In genomic region chr4:48798117-48798516, GRCh38 we compare ENCODE assay signal across 1 cellular context.
TF ChIP-seq lines count a peak whose summit lies in the region.

No MANE protein-coding gene starts in this region.

TF ChIP-seq in HepG2, 621 proteins besides CTCF, POLR2A, EP300 and RAD21 (continued from another document):
- TF ChIP-seq, protein P1, sequence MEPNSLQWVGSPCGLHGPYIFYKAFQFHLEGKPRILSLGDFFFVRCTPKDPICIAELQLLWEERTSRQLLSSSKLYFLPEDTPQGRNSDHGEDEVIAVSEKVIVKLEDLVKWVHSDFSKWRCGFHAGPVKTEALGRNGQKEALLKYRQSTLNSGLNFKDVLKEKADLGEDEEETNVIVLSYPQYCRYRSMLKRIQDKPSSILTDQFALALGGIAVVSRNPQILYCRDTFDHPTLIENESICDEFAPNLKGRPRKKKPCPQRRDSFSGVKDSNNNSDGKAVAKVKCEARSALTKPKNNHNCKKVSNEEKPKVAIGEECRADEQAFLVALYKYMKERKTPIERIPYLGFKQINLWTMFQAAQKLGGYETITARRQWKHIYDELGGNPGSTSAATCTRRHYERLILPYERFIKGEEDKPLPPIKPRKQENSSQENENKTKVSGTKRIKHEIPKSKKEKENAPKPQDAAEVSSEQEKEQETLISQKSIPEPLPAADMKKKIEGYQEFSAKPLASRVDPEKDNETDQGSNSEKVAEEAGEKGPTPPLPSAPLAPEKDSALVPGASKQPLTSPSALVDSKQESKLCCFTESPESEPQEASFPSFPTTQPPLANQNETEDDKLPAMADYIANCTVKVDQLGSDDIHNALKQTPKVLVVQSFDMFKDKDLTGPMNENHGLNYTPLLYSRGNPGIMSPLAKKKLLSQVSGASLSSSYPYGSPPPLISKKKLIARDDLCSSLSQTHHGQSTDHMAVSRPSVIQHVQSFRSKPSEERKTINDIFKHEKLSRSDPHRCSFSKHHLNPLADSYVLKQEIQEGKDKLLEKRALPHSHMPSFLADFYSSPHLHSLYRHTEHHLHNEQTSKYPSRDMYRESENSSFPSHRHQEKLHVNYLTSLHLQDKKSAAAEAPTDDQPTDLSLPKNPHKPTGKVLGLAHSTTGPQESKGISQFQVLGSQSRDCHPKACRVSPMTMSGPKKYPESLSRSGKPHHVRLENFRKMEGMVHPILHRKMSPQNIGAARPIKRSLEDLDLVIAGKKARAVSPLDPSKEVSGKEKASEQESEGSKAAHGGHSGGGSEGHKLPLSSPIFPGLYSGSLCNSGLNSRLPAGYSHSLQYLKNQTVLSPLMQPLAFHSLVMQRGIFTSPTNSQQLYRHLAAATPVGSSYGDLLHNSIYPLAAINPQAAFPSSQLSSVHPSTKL (CRISPR knock-in tag; IDR thresholded peaks at IDR 0.05): 0 out of 2 replicates have a peak, but pooled peaks have one; percentile 42
- no peak for TF ChIP-seq GTF2F1 (IDR thresholded peaks at IDR 0.05; ENCODE audit: low read length)
- no peak for TF ChIP-seq ZNF101 (CRISPR knock-in tag; IDR thresholded peaks at IDR 0.05; ENCODE audit: borderline replicate concordance, low read depth)
- no peak for TF ChIP-seq KMT2B (CRISPR knock-in tag; IDR thresholded peaks at IDR 0.05)
- TF ChIP-seq, protein P2, sequence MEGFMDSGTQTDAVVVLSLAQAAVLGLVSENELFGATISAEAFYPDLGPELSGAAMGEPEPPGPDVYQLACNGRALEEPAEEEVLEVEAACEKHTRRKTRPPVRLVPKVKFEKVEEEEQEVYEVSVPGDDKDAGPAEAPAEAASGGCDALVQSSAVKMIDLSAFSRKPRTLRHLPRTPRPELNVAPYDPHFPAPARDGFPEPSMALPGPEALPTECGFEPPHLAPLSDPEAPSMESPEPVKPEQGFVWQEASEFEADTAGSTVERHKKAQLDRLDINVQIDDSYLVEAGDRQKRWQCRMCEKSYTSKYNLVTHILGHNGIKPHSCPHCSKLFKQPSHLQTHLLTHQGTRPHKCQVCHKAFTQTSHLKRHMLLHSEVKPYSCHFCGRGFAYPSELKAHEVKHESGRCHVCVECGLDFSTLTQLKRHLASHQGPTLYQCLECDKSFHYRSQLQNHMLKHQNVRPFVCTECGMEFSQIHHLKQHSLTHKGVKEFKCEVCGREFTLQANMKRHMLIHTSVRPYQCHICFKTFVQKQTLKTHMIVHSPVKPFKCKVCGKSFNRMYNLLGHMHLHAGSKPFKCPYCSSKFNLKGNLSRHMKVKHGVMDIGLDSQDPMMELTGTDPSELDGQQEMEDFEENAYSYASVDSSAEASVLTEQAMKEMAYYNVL (CRISPR knock-in tag; IDR thresholded peaks at IDR 0.05; ENCODE audit: borderline replicate concordance): no peak
- TF ChIP-seq ZNF850 (CRISPR knock-in tag; conservative IDR thresholded peaks at IDR 0.05): no peak
- TF ChIP-seq MXD3 (CRISPR knock-in tag; IDR thresholded peaks at IDR 0.05): no peak
- no peak for TF ChIP-seq SOX13 (IDR thresholded peaks at IDR 0.05)
- TF ChIP-seq SOX13 (CRISPR knock-in tag; conservative IDR thresholded peaks at IDR 0.05 in 1 of 2, IDR thresholded peaks at IDR 0.05 in 1 of 2): peak in 1 of 2 experiments; percentile 89; a peak in 2 of 4 replicates
- TF ChIP-seq TCF7L2 (IDR thresholded peaks at IDR 0.05; ENCODE audit: low read depth, low read length): no peak
- no peak for TF ChIP-seq TIGD3 (CRISPR knock-in tag; IDR thresholded peaks at IDR 0.05; ENCODE audit: borderline replicate concordance)
- no peak for TF ChIP-seq ZNF326 (CRISPR knock-in tag; IDR thresholded peaks at IDR 0.05; ENCODE audit: borderline replicate concordance)
- no peak for TF ChIP-seq ZNF609 (CRISPR knock-in tag; IDR thresholded peaks at IDR 0.05; ENCODE audit: borderline replicate concordance)
- TF ChIP-seq ZFP36L2 (CRISPR knock-in tag; IDR thresholded peaks at IDR 0.05): no peak
- no peak for TF ChIP-seq PAX8 (CRISPR knock-in tag; IDR thresholded peaks at IDR 0.05; ENCODE audit: borderline replicate concordance)
- TF ChIP-seq, protein P3, sequence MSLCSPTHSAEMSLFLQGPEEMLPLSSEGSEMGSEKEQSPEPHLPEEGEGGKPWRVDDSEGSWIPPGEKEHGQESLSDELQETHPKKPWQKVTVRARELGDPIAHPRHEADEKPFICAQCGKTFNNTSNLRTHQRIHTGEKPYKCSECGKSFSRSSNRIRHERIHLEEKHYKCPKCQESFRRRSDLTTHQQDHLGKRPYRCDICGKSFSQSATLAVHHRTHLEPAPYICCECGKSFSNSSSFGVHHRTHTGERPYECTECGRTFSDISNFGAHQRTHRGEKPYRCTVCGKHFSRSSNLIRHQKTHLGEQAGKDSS (CRISPR knock-in tag; IDR thresholded peaks at IDR 0.05; ENCODE audit: borderline replicate concordance, low read depth): no peak
- TF ChIP-seq ZNF10 (CRISPR knock-in tag; IDR thresholded peaks at IDR 0.05; ENCODE audit: borderline replicate concordance, low read depth): no peak
- TF ChIP-seq FOXO1 (CRISPR knock-in tag; IDR thresholded peaks at IDR 0.05): no peak
- TF ChIP-seq TOPORS (CRISPR knock-in tag; IDR thresholded peaks at IDR 0.05): no peak
- peak; percentile 58 for TF ChIP-seq GATAD2A (CRISPR knock-in tag; IDR thresholded peaks at IDR 0.05)
- TF ChIP-seq SOX5 (CRISPR knock-in tag; IDR thresholded peaks at IDR 0.05; ENCODE audit: borderline replicate concordance): peak; percentile 73; the same call in 1 of the 2 replicates
- peak; percentile 52 for TF ChIP-seq FOXA3 (CRISPR knock-in tag; IDR thresholded peaks at IDR 0.05)
- no peak for TF ChIP-seq DR1 (CRISPR knock-in tag; IDR thresholded peaks at IDR 0.05)
- no peak for TF ChIP-seq POGK (CRISPR knock-in tag; conservative IDR thresholded peaks at IDR 0.05)
- TF ChIP-seq ATF7 (IDR thresholded peaks at IDR 0.05): peak; percentile 33; the same call in 1 of the 2 replicates
- no peak for TF ChIP-seq ATF7 (CRISPR knock-in tag; IDR thresholded peaks at IDR 0.05)
- TF ChIP-seq IRF1 (CRISPR knock-in tag; IDR thresholded peaks at IDR 0.05; ENCODE audit: low read depth): no peak
- no peak for TF ChIP-seq ZNF530 (CRISPR knock-in tag; IDR thresholded peaks at IDR 0.05; ENCODE audit: low read depth)
- TF ChIP-seq, protein P4, sequence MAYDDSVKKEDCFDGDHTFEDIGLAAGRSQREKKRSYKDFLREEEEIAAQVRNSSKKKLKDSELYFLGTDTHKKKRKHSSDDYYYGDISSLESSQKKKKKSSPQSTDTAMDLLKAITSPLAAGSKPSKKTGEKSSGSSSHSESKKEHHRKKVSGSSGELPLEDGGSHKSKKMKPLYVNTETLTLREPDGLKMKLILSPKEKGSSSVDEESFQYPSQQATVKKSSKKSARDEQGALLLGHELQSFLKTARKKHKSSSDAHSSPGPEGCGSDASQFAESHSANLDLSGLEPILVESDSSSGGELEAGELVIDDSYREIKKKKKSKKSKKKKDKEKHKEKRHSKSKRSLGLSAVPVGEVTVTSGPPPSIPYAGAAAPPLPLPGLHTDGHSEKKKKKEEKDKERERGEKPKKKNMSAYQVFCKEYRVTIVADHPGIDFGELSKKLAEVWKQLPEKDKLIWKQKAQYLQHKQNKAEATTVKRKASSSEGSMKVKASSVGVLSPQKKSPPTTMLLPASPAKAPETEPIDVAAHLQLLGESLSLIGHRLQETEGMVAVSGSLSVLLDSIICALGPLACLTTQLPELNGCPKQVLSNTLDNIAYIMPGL (CRISPR knock-in tag; IDR thresholded peaks at IDR 0.05; ENCODE audit: borderline replicate concordance in 1 of 2, low read depth in 1 of 2): no peak
- TF ChIP-seq HMG20A (CRISPR knock-in tag; IDR thresholded peaks at IDR 0.05; ENCODE audit: borderline replicate concordance): 0 out of 2 replicates have a peak, but pooled peaks have one; percentile 15
- no peak for TF ChIP-seq SPEN (CRISPR knock-in tag; IDR thresholded peaks at IDR 0.05; ENCODE audit: low read depth)
- no peak for TF ChIP-seq WIZ (CRISPR knock-in tag; IDR thresholded peaks at IDR 0.05)
